18 cellular contexts compared by ENCODE assay signal in genomic region chr22:44931766-44932165, GRCh38.
"Had no signal": no experiment of that assay in that cellular context is flagged by ENCODE, and none has a peak within 500 bp of the region (broad histone marks: within the 10 kb centered on the region; RNA-seq: fewer than 3 reads in every experiment).

No MANE protein-coding gene starts in this region.

- H3K4me1 Mint-ChIP-seq: naive B cell had no signal

- H3K9me3 Mint-ChIP-seq: naive B cell, nephron had no signal

- H3K4me1 ChIP-seq: colonic mucosa, left lung, transverse colon had no signal

- H3K9me3 ChIP-seq: colonic mucosa, heart left ventricle, left lung, neutrophil, stomach, thoracic aorta, transverse colon had no signal

- H3K4me3 Mint-ChIP-seq: naive B cell, nephron had no signal

- H3K27ac ChIP-seq: colonic mucosa, left lung, neutrophil, thoracic aorta, transverse colon had no signal

- H3K27me3 Mint-ChIP-seq: naive B cell had no signal

- H3K36me3 ChIP-seq: colonic mucosa, heart left ventricle, left lung, neutrophil, stomach, thoracic aorta, transverse colon had no signal

- H3K4me3 ChIP-seq: colonic mucosa, left lung, lung, stomach, thoracic aorta, transverse colon had no signal

- H3K27me3 ChIP-seq: colonic mucosa, heart left ventricle, transverse colon had no signal

- H3K36me3 Mint-ChIP-seq: naive B cell had no signal

- H3K27ac Mint-ChIP-seq: naive B cell had no signal

- DNase-seq: cerebellar nuclear complex; colonic mucosa; dermis blood vessel endothelial cell; erythroblast; foreskin melanocyte; mesenchymal stem cell; naive B cell; small intestine; stimulated activated CD4-positive, alpha-beta T cell treated with anti-CD3 and anti-CD28 coated beads, Interleukin-12 subunit alpha, Interleukin-12 subunit beta, amount 100 ng/mL, for 4 hours; stimulated activated naive CD4-positive, alpha-beta T cell; stomach; transverse colon had no signal
